In the genomic region with DNA sequence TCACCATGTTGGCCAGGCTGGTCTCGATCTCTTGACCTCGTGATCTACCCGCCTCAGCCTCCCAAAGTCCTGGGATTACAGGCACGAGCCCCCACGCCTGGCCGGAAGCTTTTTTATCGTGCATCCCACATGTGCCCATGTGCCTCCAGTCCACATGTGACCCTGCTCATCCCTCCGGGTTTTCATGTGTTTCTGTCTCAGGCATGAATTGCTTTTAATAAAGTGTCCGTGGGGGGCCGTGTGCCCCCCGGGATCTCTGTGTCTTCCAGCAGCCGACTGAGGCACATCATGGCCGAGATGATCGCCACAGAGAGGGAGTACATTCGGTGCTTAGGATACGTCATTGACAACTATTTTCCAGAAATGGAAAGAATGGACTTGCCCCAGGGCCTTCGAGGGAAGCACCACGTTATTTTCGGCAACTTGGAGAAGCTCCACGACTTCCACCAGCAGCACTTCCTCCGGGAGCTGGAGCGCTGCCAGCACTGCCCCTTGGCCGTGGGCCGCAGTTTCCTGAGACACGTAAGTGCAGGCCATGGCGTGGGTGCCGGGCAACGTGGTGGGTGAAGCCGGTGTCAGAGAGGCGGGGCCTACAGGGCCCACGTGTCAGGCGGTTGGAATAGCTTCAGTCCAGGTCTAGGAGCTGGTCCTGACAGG, we compare ENCODE assay signal across 1 cellular context.
TF ChIP-seq lines count a peak whose summit lies in the region.

No MANE protein-coding gene starts in this region.

TF ChIP-seq in endothelial cell of umbilical vein, 7 proteins besides CTCF, POLR2A, EP300 and RAD21:
- TF ChIP-seq MYC (IDR thresholded peaks at IDR 0.05; ENCODE audit: low read depth, low read length) (no peak), GATA2 (IDR thresholded peaks at IDR 0.05; ENCODE audit: insufficient read depth, insufficient read length, low read depth, low read length) (no peak), FOS (IDR thresholded peaks at IDR 0.05; ENCODE audit: borderline replicate concordance, insufficient read depth, low read length) (no peak), EZH2 (IDR thresholded peaks at IDR 0.05; ENCODE audit: borderline replicate concordance, low read depth, low read length, severe bottlenecking) (no peak), JUN (IDR thresholded peaks at IDR 0.05; ENCODE audit: borderline replicate concordance, insufficient read depth, insufficient read length, low read depth) (no peak), POLR2AphosphoS5 (IDR thresholded peaks at IDR 0.05; ENCODE audit: insufficient read depth, low read depth, low read length) (no peak)
- TF ChIP-seq, protein P1, sequence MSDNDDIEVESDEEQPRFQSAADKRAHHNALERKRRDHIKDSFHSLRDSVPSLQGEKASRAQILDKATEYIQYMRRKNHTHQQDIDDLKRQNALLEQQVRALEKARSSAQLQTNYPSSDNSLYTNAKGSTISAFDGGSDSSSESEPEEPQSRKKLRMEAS (IDR thresholded peaks at IDR 0.05; ENCODE audit: insufficient read depth, insufficient read length) = no peak
